Comparison of ENCODE assay signal across 14 cellular contexts in genomic region chr2:240451108-240451611, GRCh38. TPM values are rescaled to one million over a fixed set of nuclear protein-coding genes. Genes with fewer than 3 reads are reported as not detected.
DNase-seq lines count a peak whose midpoint lies in the region; ATAC-seq, FAIRE-seq and TF ChIP-seq lines count a peak whose summit lies in the region.
"Had no signal": no experiment of that assay in that cellular context is flagged by ENCODE, and none has a peak within 500 bp of the region (broad histone marks: within the 10 kb centered on the region; RNA-seq: fewer than 3 reads in every experiment).

No MANE protein-coding gene starts in this region.

- no peak overlapping the region for H2BK20ac ChIP-seq in H1 (ENCODE audit: low read length)

- no peaks in the 10 kb centered on the region for H3K79me2 ChIP-seq in H1 (ENCODE audit: control insufficient read depth in 1 of 2, insufficient read depth in 2 of 2, low read length in 2 of 2)

- H2BK12ac ChIP-seq in H1 (ENCODE audit: low read depth, low read length), result no peak overlapping the region

- no peak overlapping the region for H3K4ac ChIP-seq in H1 (replicated peaks; ENCODE audit: insufficient read length, low read depth, low read length)

- intact Hi-C loops in A673 (cut with micrococcal nuclease; ENCODE audit: unreplicated experiment), result no loop called here

- H3K9ac ChIP-seq in NT2/D1 (ENCODE audit: insufficient read length, low read depth) (peak overlapping the region; percentile 63), H1 (replicated peaks in 1 of 4; ENCODE audit: extremely low read depth in 1 of 4, low read depth in 3 of 4, low read length in 3 of 4) (no peak overlapping the region)

- peak overlapping the region; percentile 29; the same call in 1 of the 2 replicates for H2BK15ac ChIP-seq in H1 (ENCODE audit: low read length)

- TF ChIP-seq POLR2A in H1 (IDR thresholded peaks at IDR 0.05; ENCODE audit: control extremely low read depth in 1 of 2, low read depth in 2 of 2, low read length in 2 of 2), result no peak

- H3K14ac ChIP-seq in H1 (ENCODE audit: insufficient read length), result no peak overlapping the region

- H3K4me3 ChIP-seq in NT2/D1 (ENCODE audit: insufficient read length, low read depth) (no peak overlapping the region), H1 (ENCODE audit: extremely low read depth in 1 of 4, insufficient read depth in 2 of 4, low read depth in 3 of 4, low read length in 4 of 4) (no peak overlapping the region), skin epidermis (peak overlapping the region in 2 of 7 experiments; percentile 10 to 63), A673 (ENCODE audit: low read depth, low read length, poor library complexity, severe bottlenecking) (no peak overlapping the region)
- no peak overlapping the region for H3K4me3 ChIP-seq in effector memory CD4-positive, alpha-beta T cell (ENCODE audit: insufficient read depth, low read depth, low read length, poor library complexity, severe bottlenecking)
- H3K4me3 ChIP-seq: K562 had no signal

- 82% methylated on average over 12 of the region's 13 CpGs; no CpG with 5 or more reads in 1 of the 2 experiments for WGBS in H1 (ENCODE audit: extremely low coverage in 1 of 2, insufficient coverage in 1 of 2, insufficient read length in 1 of 2, insufficient replicate concordance in 2 of 2, low coverage in 1 of 2, low lambda C conversion rate in 2 of 2, missing lambda C conversion rate in 1 of 2), 2 experiments

- no peak overlapping the region for H3K56ac ChIP-seq in H1 (replicated peaks; ENCODE audit: insufficient read length, low read depth, low read length)

- TF ChIP-seq RAD21 in H1 (IDR thresholded peaks at IDR 0.05 in 1 of 2, conservative IDR thresholded peaks at IDR 0.05 in 1 of 2; ENCODE audit: low read depth in 2 of 2, low read length in 2 of 2), result no peak

- H3K36me3 Mint-ChIP-seq in mesothelial cell of epicardium, result no peaks in the 10 kb centered on the region
- H3K36me3 Mint-ChIP-seq: activated CD8-positive, alpha-beta memory T cell treated with anti-CD3 and anti-CD28 coated beads, Interleukin-2, amount 10 ng/mL, durations not matched to agents 7 days and 5 days had no signal

- H2AK5ac ChIP-seq in H1 (ENCODE audit: low read depth, low read length), result no peak overlapping the region

- no peak overlapping the region for H3K18ac ChIP-seq in H1 (ENCODE audit: extremely low read depth, low read length)

- TF ChIP-seq CTCF in H1 (IDR thresholded peaks at IDR 0.05; ENCODE audit: control extremely low read depth in 1 of 3, insufficient read depth in 1 of 3, low read depth in 1 of 3, low read length in 3 of 3) (no peak), mesothelial cell of epicardium (IDR thresholded peaks at IDR 0.05; ENCODE audit: unreplicated experiment) (no peak), A673 (conservative IDR thresholded peaks at IDR 0.05; ENCODE audit: low read depth, low read length) (no peak)

- no peak overlapping the region for H2BK120ac ChIP-seq in H1 (replicated peaks; ENCODE audit: low read depth, low read length)

- H4K91ac ChIP-seq in H1 (replicated peaks; ENCODE audit: insufficient read length, low read length), result no peak overlapping the region

- CTCF ChIA-PET in H1 (lab: Charles Lee; ENCODE audit: partially characterized antibody) (interaction anchor here (0.7 to 1.4 kb wide), 4 partner anchors 9 to 115 kb away, joined by 3 to 6 read pairs (median 5); no protein-coding TSS in a partner anchor), A673 (lab: Charles Lee) (no interaction called here)

- no peak for ATAC-seq in GM19035 (IDR thresholded peaks at IDR 0.05; ENCODE audit: unreplicated experiment)
- ATAC-seq: activated CD8-positive, alpha-beta memory T cell treated with anti-CD3 and anti-CD28 coated beads, Interleukin-2, amount 10 ng/mL, durations not matched to agents 7 days and 5 days; activated naive CD8-positive, alpha-beta T cell treated with anti-CD3 and anti-CD28 coated beads, Interleukin-2, amount 50 U/mL, for 24 hours; K562 had no signal

- H3K79me1 ChIP-seq in H1 (ENCODE audit: low read depth, low read length), result peaks cover 3% of the 10 kb centered on the region

- 0 out of 2 replicates have a peak overlapping the region, but pooled peaks have one; percentile 18 for H4K8ac ChIP-seq in H1 (ENCODE audit: extremely low read depth, insufficient read depth, low read length)

- H3K36me3 ChIP-seq in NT2/D1 (ENCODE audit: insufficient read depth, insufficient read length, low read length) (peaks cover 14% of the 10 kb centered on the region), H1 (ENCODE audit: control insufficient read depth in 2 of 4, insufficient read depth in 4 of 4, low read length in 3 of 4) (no peaks in the 10 kb centered on the region; a peak in 1 of 8 replicates), A673 (ENCODE audit: insufficient read depth, low read length, poor library complexity, severe bottlenecking) (no peaks in the 10 kb centered on the region)
- H3K36me3 ChIP-seq in effector memory CD4-positive, alpha-beta T cell (ENCODE audit: control insufficient read depth, insufficient read depth, low read length), result no peaks in the 10 kb centered on the region

- no peak overlapping the region; a peak in 1 of 4 replicates for H3K4me2 ChIP-seq in H1 (ENCODE audit: insufficient read depth in 1 of 2, low read depth in 2 of 2, low read length in 2 of 2)

- no peak overlapping the region for H3K23ac ChIP-seq in H1 (ENCODE audit: insufficient read length)

- H3K4me1 ChIP-seq in NT2/D1 (ENCODE audit: insufficient read depth, insufficient read length) (peaks cover 45% of the 10 kb centered on the region), H1 (replicated peaks in 1 of 4; ENCODE audit: control insufficient read depth in 3 of 4, insufficient read depth in 4 of 4, low read length in 3 of 4) (peaks cover 0 to 40% (median 23%) of the 10 kb centered on the region in 4 experiments; a peak in 6 of 7 replicates), A673 (ENCODE audit: insufficient read depth, low read length, poor library complexity, severe bottlenecking) (no peaks in the 10 kb centered on the region)
- peaks cover 17% of the 10 kb centered on the region for H3K4me1 ChIP-seq in effector memory CD4-positive, alpha-beta T cell (ENCODE audit: control insufficient read depth, insufficient read depth, low read length, poor library complexity, severe bottlenecking)

- peaks cover 7% of the 10 kb centered on the region; the same call in 1 of the 2 replicates for H3K23me2 ChIP-seq in H1 (ENCODE audit: low read depth, low read length)

- no peak for TF ChIP-seq EP300 in H1 (IDR thresholded peaks at IDR 0.05; ENCODE audit: borderline replicate concordance in 1 of 2, low read depth in 2 of 2, low read length in 2 of 2)

- POLR2A ChIA-PET in H1 (lab: Charles Lee; ENCODE audit: partially characterized antibody) (interaction anchor here (0.7 kb wide), 1 partner anchor 9 kb away, joined by 3 read pairs; no protein-coding TSS in a partner anchor), A673 (lab: Charles Lee; ENCODE audit: low non-redundant PET) (interaction anchor here (0.7 kb wide), 1 partner anchor 14 kb away, joined by 3 read pairs; no protein-coding TSS in a partner anchor)

- H2AFZ ChIP-seq in H1 (ENCODE audit: low read length), result no peak overlapping the region

- H3K27me3 Mint-ChIP-seq in mesothelial cell of epicardium (ENCODE audit: low read depth), result peaks cover 20% of the 10 kb centered on the region

- peaks cover 35% of the 10 kb centered on the region for H3K4me1 Mint-ChIP-seq in mesothelial cell of epicardium

- H3K27me3 ChIP-seq in NT2/D1 (ENCODE audit: insufficient read depth, insufficient read length) (peaks cover 19% of the 10 kb centered on the region), H1 (replicated peaks in 1 of 4; ENCODE audit: control insufficient read depth in 3 of 4, extremely low read depth in 1 of 4, insufficient read depth in 3 of 4, low read length in 3 of 4) (peaks cover 15 to 29% (median 28%) of the 10 kb centered on the region in 4 experiments), A673 (replicated peaks; ENCODE audit: insufficient read depth, low read depth, low read length, poor library complexity) (peaks cover 7% of the 10 kb centered on the region)
- H3K27me3 ChIP-seq in effector memory CD4-positive, alpha-beta T cell (replicated peaks; ENCODE audit: control insufficient read depth, insufficient read depth, low read length, poor library complexity, severe bottlenecking), result peaks cover 43% of the 10 kb centered on the region

- no peaks in the 10 kb centered on the region for H3K9me3 Mint-ChIP-seq in mesothelial cell of epicardium
- H3K9me3 Mint-ChIP-seq: activated naive CD8-positive, alpha-beta T cell treated with anti-CD3 and anti-CD28 coated beads, Interleukin-2, amount 50 U/mL, for 24 hours had no signal

- FAIRE-seq in H1 (lab: Jason Lieb, UNC), result no peak
- FAIRE-seq: K562 had no signal

- no peak overlapping the region for H3K27ac ChIP-seq in H1 (ENCODE audit: low read depth, low read length)
- peak overlapping the region in 17 of 21 experiments; percentile 20 to 82 (median 66) for H3K27ac ChIP-seq in skin epidermis
- H3K27ac ChIP-seq in effector memory CD4-positive, alpha-beta T cell (ENCODE audit: insufficient read depth, low read length, poor library complexity, severe bottlenecking), result no peak overlapping the region
- H3K27ac ChIP-seq in A673 (ENCODE audit: low read depth, low read length, poor library complexity, severe bottlenecking), result no peak overlapping the region

- H3K27ac Mint-ChIP-seq in mesothelial cell of epicardium, result no peak overlapping the region
- H3K27ac Mint-ChIP-seq: activated CD8-positive, alpha-beta memory T cell treated with anti-CD3 and anti-CD28 coated beads, Interleukin-2, amount 10 ng/mL, durations not matched to agents 7 days and 5 days; activated naive CD8-positive, alpha-beta T cell treated with anti-CD3 and anti-CD28 coated beads, Interleukin-2, amount 50 U/mL, for 24 hours had no signal

- H4K20me1 ChIP-seq in H1 (replicated peaks in 1 of 2; ENCODE audit: control insufficient read depth in 1 of 2, insufficient read depth in 2 of 2, low read length in 2 of 2), result peaks cover 32 to 42% of the 10 kb centered on the region in 2 experiments

- H2BK5ac ChIP-seq in H1 (ENCODE audit: low read depth, low read length), result no peak overlapping the region

- H3K9me3 ChIP-seq in NT2/D1 (ENCODE audit: insufficient read depth, low read length) (no peaks in the 10 kb centered on the region), H1 (ENCODE audit: insufficient read depth in 2 of 2, low read depth in 1 of 2, low read length in 1 of 2) (no peaks in the 10 kb centered on the region), A673 (ENCODE audit: low read depth, low read length, poor library complexity, severe bottlenecking) (no peaks in the 10 kb centered on the region)
- no peaks in the 10 kb centered on the region for H3K9me3 ChIP-seq in effector memory CD4-positive, alpha-beta T cell (ENCODE audit: control insufficient read depth, low read length)

- no TSS peak for BruUV-seq in A673 (replicated peaks; lab: Mats Ljungman, UMichigan)

- no peak overlapping the region for H4K5ac ChIP-seq in H1 (ENCODE audit: insufficient read length, low read depth, low read length)

- DNase-seq in NT2/D1 (ENCODE audit: low read depth, low spot score), result no peak
- no peak for DNase-seq in H1 (ENCODE audit: low read depth in 1 of 2, low spot score in 2 of 2)
- DNase-seq in mesothelial cell of epicardium (ENCODE audit: low spot score in 2 of 2, unreplicated experiment in 2 of 2), result no peak
- no peak for DNase-seq in effector memory CD4-positive, alpha-beta T cell
- DNase-seq in A673 (ENCODE audit: low spot score), result no peak
- DNase-seq in RKO (ENCODE audit: low spot score), result no peak
- DNase-seq: activated CD8-positive, alpha-beta memory T cell treated with anti-CD3 and anti-CD28 coated beads, Interleukin-2, amount 10 ng/mL, durations not matched to agents 7 days and 5 days; activated naive CD8-positive, alpha-beta T cell treated with anti-CD3 and anti-CD28 coated beads, Interleukin-2, amount 50 U/mL, for 24 hours; effector CD4-positive, alpha-beta T cell; H7; NCI-H2029 treated with DMSO at 0.1 percent for 48 hours had no signal

- H3K4me3 Mint-ChIP-seq in mesothelial cell of epicardium, result peak overlapping the region; percentile 68
- H3K4me3 Mint-ChIP-seq: activated CD8-positive, alpha-beta memory T cell treated with anti-CD3 and anti-CD28 coated beads, Interleukin-2, amount 10 ng/mL, durations not matched to agents 7 days and 5 days had no signal

RNA-seq across cellular contexts. Expression of gene GPC1, which starts 15.7 kb away (rescaled TPM):
- total RNA-seq in H1 (2021; fragmentation: NEBNext Ultra II Directional; extraction: Animal tissue kit (Norgen Biotek cat#: 25700)), result 28.3 and 31.9 TPM in 2 replicates
- polyA plus RNA-seq in H1 (2011; rRNA removed), result 21.9 and 30.2 TPM in 2 replicates
- 22.1 TPM for polyA plus RNA-seq in H1 (2011; cell fraction: cytosol; rRNA removed)
- polyA plus RNA-seq in H1 (2011; cell fraction: nucleus; rRNA removed), result 47.6 TPM
- polyA plus RNA-seq in H1 (2012, experiment 1 of 2), result 18.4 to 31.5 TPM (median 29.5 TPM) in 4 replicates
- 27.9 TPM for polyA plus RNA-seq in H1 (2012, experiment 2 of 2)
- 42.0 TPM for polyA plus RNA-seq in H1 (2013, experiment 1 of 2)
- polyA plus RNA-seq in H1 (2013, experiment 2 of 2), result 37.4 TPM
- 14.3 and 16.0 TPM in 2 replicates for polyA minus RNA-seq in H1 (2011; rRNA and poly(A)+ RNA removed)
- polyA minus RNA-seq in H1 (2011; cell fraction: cytosol; rRNA and poly(A)+ RNA removed), result 29.2 TPM
- 22.9 TPM for polyA minus RNA-seq in H1 (2011; cell fraction: nucleus; rRNA and poly(A)+ RNA removed)
- total RNA-seq in mesothelial cell of epicardium (86.1 to 89.7 TPM (median 88.0 TPM) in 3 replicates), A673 (2021) (21.2 and 21.9 TPM in 2 replicates)

Comparison
In these comparisons a context has a peak if more than half of its experiments do, and no peak if none do; other contexts are left out.
1. H3K27ac ChIP-seq: peak in skin epidermis (17 of 21); none in H1 (single experiment), effector memory CD4-positive, alpha-beta T cell (single experiment) and A673 (single experiment).